10 cellular contexts compared by ENCODE assay signal in genomic region chr10:73357821-73358220, GRCh38. TPM values are rescaled to one million over a fixed set of nuclear protein-coding genes. Genes with fewer than 3 reads are reported as not detected.
A peak's percentile ranks its signal among the peaks of the same experiment; 100 is the strongest.
DNase-seq lines count a peak whose midpoint lies in the region; ATAC-seq and TF ChIP-seq lines count a peak whose summit lies in the region.
"Had no signal": no experiment of that assay in that cellular context is flagged by ENCODE, and none has a peak within 500 bp of the region (broad histone marks: within the 10 kb centered on the region; RNA-seq: fewer than 3 reads in every experiment).

No MANE protein-coding gene starts in this region.

- BruUV-seq in OCI-LY7 (replicated peaks; lab: Mats Ljungman, UMichigan) = no TSS peak

- no peaks in the 10 kb centered on the region for H3F3A ChIP-seq in neural progenitor cell (ENCODE audit: low read depth)

- H3K4me2 ChIP-seq in OCI-LY7 (ENCODE audit: low read length) = peak overlapping the region; percentile 83
- peak overlapping the region; percentile 83 for H3K4me2 ChIP-seq in neural progenitor cell

- peaks cover 4 to 20% (median 12%) of the 10 kb centered on the region in 4 donors for H3K4me1 Mint-ChIP-seq in CD4-positive, CD25-positive, alpha-beta regulatory T cell
- H3K4me1 Mint-ChIP-seq in neural progenitor cell = no peaks in the 10 kb centered on the region

- intact Hi-C loops in OCI-LY7 (cut with micrococcal nuclease; ENCODE audit: unreplicated experiment) = no loop called here

- H4K20me1 ChIP-seq in OCI-LY7 (ENCODE audit: insufficient read depth, low read length) = no peaks in the 10 kb centered on the region
- no peaks in the 10 kb centered on the region for H4K20me1 ChIP-seq in neural progenitor cell (ENCODE audit: low read depth)

- peak overlapping the region; percentile 89 to 99 (median 98) for H3K4me3 Mint-ChIP-seq in CD4-positive, CD25-positive, alpha-beta regulatory T cell
- peak overlapping the region; percentile 97 for H3K4me3 Mint-ChIP-seq in neural progenitor cell

- TF ChIP-seq CTCF in OCI-LY7 (conservative IDR thresholded peaks at IDR 0.05; ENCODE audit: low read length) (no peak), neural progenitor cell (IDR thresholded peaks at IDR 0.05) (no peak)

- no peak for DNase-seq in CD4-positive, CD25-positive, alpha-beta regulatory T cell
- DNase-seq in OCI-LY7 (ENCODE audit: low spot score) (no peak), neural progenitor cell (ENCODE audit: low spot score) (no peak), NCI-H2081 (lab: John Stamatoyannopoulos, UW) (no peak)
- DNase-seq: central memory CD4-positive, alpha-beta T cell had no signal

- H3K9me2 ChIP-seq in OCI-LY7 (ENCODE audit: insufficient read depth, low read length) = no peaks in the 10 kb centered on the region

- H3K9me3 Mint-ChIP-seq in CD4-positive, CD25-positive, alpha-beta regulatory T cell = no peaks in the 10 kb centered on the region
- no peaks in the 10 kb centered on the region for H3K9me3 Mint-ChIP-seq in neural progenitor cell

- peaks cover 6% of the 10 kb centered on the region for H3K36me3 Mint-ChIP-seq in CD4-positive, CD25-positive, alpha-beta regulatory T cell
- H3K36me3 Mint-ChIP-seq in neural progenitor cell = no peaks in the 10 kb centered on the region

- H3K36me3 ChIP-seq in CD4-positive, CD25-positive, alpha-beta regulatory T cell (ENCODE audit: control insufficient read depth, insufficient read depth, low read length) = no peaks in the 10 kb centered on the region
- no peaks in the 10 kb centered on the region for H3K36me3 ChIP-seq in OCI-LY7 (ENCODE audit: insufficient read depth, low read length)
- H3K36me3 ChIP-seq in endocrine pancreas (ENCODE audit: control insufficient read depth, insufficient read depth, low read length) = no peaks in the 10 kb centered on the region
- H3K36me3 ChIP-seq in neural progenitor cell = no peaks in the 10 kb centered on the region

- no peak for ATAC-seq in CD4-positive, CD25-positive, alpha-beta regulatory T cell (ENCODE audit: low read depth in 2 of 2)
- ATAC-seq in GM19035 (IDR thresholded peaks at IDR 0.05; ENCODE audit: unreplicated experiment) (no peak), HG02678 (IDR thresholded peaks at IDR 0.05; ENCODE audit: unreplicated experiment) (no peak), HG03571 (IDR thresholded peaks at IDR 0.05; ENCODE audit: unreplicated experiment) (no peak)

- CTCF ChIA-PET in OCI-LY7 (lab: Charles Lee; ENCODE audit: unreplicated experiment) = no interaction called here

- H2AFZ ChIP-seq in OCI-LY7 (ENCODE audit: low read length) = peak overlapping the region; percentile 85
- peak overlapping the region; percentile 92 for H2AFZ ChIP-seq in neural progenitor cell (replicated peaks)

- H3K79me2 ChIP-seq in OCI-LY7 (ENCODE audit: insufficient read depth, low read depth, low read length) (no peaks in the 10 kb centered on the region), neural progenitor cell (ENCODE audit: low read depth) (no peaks in the 10 kb centered on the region)

- peak overlapping the region; percentile 65 for H3K9ac ChIP-seq in endocrine pancreas (ENCODE audit: control insufficient read depth, insufficient read depth, low read length)
- H3K9ac ChIP-seq in neural progenitor cell = peak overlapping the region; percentile 67

- H3K4me3 ChIP-seq in CD4-positive, CD25-positive, alpha-beta regulatory T cell (ENCODE audit: low read depth, low read length) = peak overlapping the region; percentile 83
- H3K4me3 ChIP-seq in OCI-LY7 (ENCODE audit: low read depth, low read length, poor library complexity, severe bottlenecking) (peak overlapping the region; percentile 71), endocrine pancreas (ENCODE audit: control insufficient read depth, insufficient read depth, low read length) (peak overlapping the region; percentile 83), neural progenitor cell (peak overlapping the region; percentile 77)

- H3K27ac Mint-ChIP-seq in CD4-positive, CD25-positive, alpha-beta regulatory T cell = peak overlapping the region; percentile 97 to 99 (median 99)
- no peak overlapping the region for H3K27ac Mint-ChIP-seq in neural progenitor cell

- POLR2A ChIA-PET in OCI-LY7 (lab: Charles Lee) = interaction anchor here (0.6 to 1.1 kb wide), 3 partner anchors 9 to 214 kb away, joined by 3 read pairs; no protein-coding TSS in a partner anchor

- H3K27ac ChIP-seq in CD4-positive, CD25-positive, alpha-beta regulatory T cell (ENCODE audit: insufficient read depth, low read length, poor library complexity, severe bottlenecking) = peak overlapping the region; percentile 85
- H3K27ac ChIP-seq in OCI-LY7 (ENCODE audit: low read depth, low read length, poor library complexity, severe bottlenecking) (no peak overlapping the region), neural progenitor cell (no peak overlapping the region)

- H3K4me1 ChIP-seq in CD4-positive, CD25-positive, alpha-beta regulatory T cell (ENCODE audit: control insufficient read depth, insufficient read depth, low read length, poor library complexity, severe bottlenecking) = peaks cover 14% of the 10 kb centered on the region
- H3K4me1 ChIP-seq in OCI-LY7 (ENCODE audit: insufficient read depth, low read length, poor library complexity, severe bottlenecking) (peaks cover 9% of the 10 kb centered on the region), endocrine pancreas (ENCODE audit: control insufficient read depth, insufficient read depth, low read length) (no peaks in the 10 kb centered on the region), neural progenitor cell (peaks cover 11% of the 10 kb centered on the region)

- H3K27me3 Mint-ChIP-seq in CD4-positive, CD25-positive, alpha-beta regulatory T cell = no peaks in the 10 kb centered on the region
- peaks cover 2% of the 10 kb centered on the region for H3K27me3 Mint-ChIP-seq in neural progenitor cell (ENCODE audit: insufficient read depth, low read depth)

- H3K27me3 ChIP-seq in CD4-positive, CD25-positive, alpha-beta regulatory T cell (ENCODE audit: control insufficient read depth, insufficient read depth, low read length) = no peaks in the 10 kb centered on the region
- no peaks in the 10 kb centered on the region for H3K27me3 ChIP-seq in endocrine pancreas (ENCODE audit: control insufficient read depth, insufficient read depth, low read length)
- peaks cover 26% of the 10 kb centered on the region for H3K27me3 ChIP-seq in neural progenitor cell

- H3K9me3 ChIP-seq in CD4-positive, CD25-positive, alpha-beta regulatory T cell (ENCODE audit: control insufficient read depth in 2 of 2, low read length in 2 of 2) = no peaks in the 10 kb centered on the region
- no peaks in the 10 kb centered on the region for H3K9me3 ChIP-seq in OCI-LY7 (ENCODE audit: low read length)
- H3K9me3 ChIP-seq in endocrine pancreas (ENCODE audit: control insufficient read depth, low read length) = no peaks in the 10 kb centered on the region
- no peaks in the 10 kb centered on the region for H3K9me3 ChIP-seq in neural progenitor cell (ENCODE audit: low read depth)

RNA-seq across cellular contexts. Expression of gene CFAP70, which starts 0.8 kb away (rescaled TPM):
- total RNA-seq in CD4-positive, CD25-positive, alpha-beta regulatory T cell = 2.6 TPM
- polyA plus RNA-seq in CD4-positive, CD25-positive, alpha-beta regulatory T cell = under 1 TPM in 2 of 4 donors, not detected in 2; 0.09 to 0.25 TPM
- 0.26 and 1.9 TPM in 2 replicates for total RNA-seq in OCI-LY7 (2014; rRNA removed; shearing (Covaris generic))
- total RNA-seq in OCI-LY7 (2022) (0.94 and 1.1 TPM in 2 replicates), neural progenitor cell (ENCODE audit: low replicate concordance) (1.1 and 1.7 TPM in 2 replicates)
- total RNA-seq: M059J had no signal

RNA-seq across cellular contexts. Expression of gene ANXA7, which starts 56.0 kb away (rescaled TPM):
- total RNA-seq in CD4-positive, CD25-positive, alpha-beta regulatory T cell = 108 TPM
- polyA plus RNA-seq in CD4-positive, CD25-positive, alpha-beta regulatory T cell = 100 to 1,000 TPM; 233 to 325 (median 249) TPM
- 36.5 and 52.0 TPM in 2 replicates for total RNA-seq in OCI-LY7 (2014; rRNA removed; shearing (Covaris generic))
- 86.5 and 86.6 TPM in 2 replicates for total RNA-seq in OCI-LY7 (2022)
- 49.1 and 53.6 TPM in 2 replicates for total RNA-seq in neural progenitor cell (ENCODE audit: low replicate concordance)
